ENCODE assay signal across 21 cellular contexts in genomic region chr12:62346817-62347216, GRCh38.
DNase-seq lines count a peak whose midpoint lies in the region; ATAC-seq and TF ChIP-seq lines count a peak whose summit lies in the region.
"Had no signal": no experiment of that assay in that cellular context is flagged by ENCODE, and none has a peak within 500 bp of the region (broad histone marks: within the 10 kb centered on the region; RNA-seq: fewer than 3 reads in every experiment).

No MANE protein-coding gene starts in this region.

- no peak overlapping the region for H3K27ac ChIP-seq in CD4-positive, alpha-beta memory T cell (ENCODE audit: low read depth, low read length)

- H3K36me3 ChIP-seq in CD4-positive, alpha-beta memory T cell (ENCODE audit: insufficient read depth, low read length): peaks cover 24% of the 10 kb centered on the region
- H3K36me3 ChIP-seq in mucosa of descending colon (ENCODE audit: low read depth): no peaks in the 10 kb centered on the region

- H3K9me3 ChIP-seq in T-helper 17 cell (ENCODE audit: control insufficient read depth, low read length, poor library complexity, severe bottlenecking) (no peaks in the 10 kb centered on the region), mucosa of descending colon (no peaks in the 10 kb centered on the region)
- H3K9me3 ChIP-seq in CD4-positive, alpha-beta memory T cell (ENCODE audit: control insufficient read depth in 1 of 2, low read length in 2 of 2): no peaks in the 10 kb centered on the region
- H3K9me3 ChIP-seq: BE2C, Caco-2, SK-N-SH had no signal

- peaks cover 8% of the 10 kb centered on the region for H3K4me1 ChIP-seq in CD4-positive, alpha-beta memory T cell (ENCODE audit: insufficient read depth, low read length)
- no peaks in the 10 kb centered on the region for H3K4me1 ChIP-seq in mucosa of descending colon (ENCODE audit: low read depth)
- H3K4me1 ChIP-seq: BE2C, Caco-2 had no signal

- ATAC-seq in stimulated activated naive CD8-positive, alpha-beta T cell treated with anti-CD3 and anti-CD28 coated beads, Interleukin-15, amount 100 ng/mL, for 72 hours: no peak
- ATAC-seq in T-helper 17 cell (no peak), mucosa of descending colon (no peak)
- ATAC-seq in central memory CD8-positive, alpha-beta T cell (replicated peaks; ENCODE audit: extremely low read depth, poor library complexity, severe bottlenecking): no peak
- ATAC-seq: HCT116, Panc1 had no signal

- H3K36me3 Mint-ChIP-seq in stimulated activated naive CD8-positive, alpha-beta T cell treated with anti-CD3 and anti-CD28 coated beads, Interleukin-15, Interleukin-2, amounts not matched to agents 100 ng/mL and 50 ng/mL, for 24 hours (ENCODE audit: low read depth): peaks cover 44% of the 10 kb centered on the region
- peaks cover 7% of the 10 kb centered on the region for H3K36me3 Mint-ChIP-seq in T-helper 17 cell (ENCODE audit: low read depth)
- peaks cover 25% of the 10 kb centered on the region for H3K36me3 Mint-ChIP-seq in central memory CD8-positive, alpha-beta T cell (ENCODE audit: insufficient read depth)
- H3K36me3 Mint-ChIP-seq in activated T-helper 2 cell treated with anti-CD3 and anti-CD28 coated beads, Interferon-gamma antibody, Interleukin-2, Interleukin-4, amounts not matched to agents 10 μg/mL and 5 μg/mL and 100 μg/mL, durations not matched to agents 14 hours and 24 hours and 36 hours (ENCODE audit: low read depth): peaks cover 59% of the 10 kb centered on the region
- peaks cover 41 to 55% of the 10 kb centered on the region in 2 donors for H3K36me3 Mint-ChIP-seq in CD4-positive, alpha-beta memory T cell

- no peaks in the 10 kb centered on the region for H3K27me3 Mint-ChIP-seq in stimulated activated naive CD8-positive, alpha-beta T cell treated with anti-CD3 and anti-CD28 coated beads, Interleukin-15, Interleukin-2, amounts not matched to agents 100 ng/mL and 50 ng/mL, for 24 hours
- no peaks in the 10 kb centered on the region for H3K27me3 Mint-ChIP-seq in stimulated activated naive CD8-positive, alpha-beta T cell treated with anti-CD3 and anti-CD28 coated beads, Interleukin-15, amount 100 ng/mL, for 72 hours
- no peaks in the 10 kb centered on the region for H3K27me3 Mint-ChIP-seq in T-helper 17 cell
- no peaks in the 10 kb centered on the region for H3K27me3 Mint-ChIP-seq in central memory CD8-positive, alpha-beta T cell
- no peaks in the 10 kb centered on the region for H3K27me3 Mint-ChIP-seq in activated T-helper 2 cell treated with anti-CD3 and anti-CD28 coated beads, Interferon-gamma antibody, Interleukin-2, Interleukin-4, amounts not matched to agents 10 μg/mL and 5 μg/mL and 100 μg/mL, durations not matched to agents 14 hours and 24 hours and 36 hours (ENCODE audit: low read depth)
- H3K27me3 Mint-ChIP-seq in CD4-positive, alpha-beta memory T cell: no peaks in the 10 kb centered on the region

- DNase-seq in stimulated activated naive CD8-positive, alpha-beta T cell treated with anti-CD3 and anti-CD28 coated beads, Interleukin-15, amount 100 ng/mL, for 72 hours: no peak
- DNase-seq in T-helper 17 cell: no peak
- DNase-seq in central memory CD8-positive, alpha-beta T cell (ENCODE audit: low spot score in 2 of 2): no peak
- DNase-seq in activated T-helper 2 cell treated with anti-CD3 and anti-CD28 coated beads, Interferon-gamma antibody, Interleukin-2, Interleukin-4, amounts not matched to agents 10 μg/mL and 5 μg/mL and 100 μg/mL, durations not matched to agents 14 hours and 24 hours and 36 hours (ENCODE audit: low spot score): no peak
- DNase-seq in CD4-positive, alpha-beta memory T cell: no peak
- no peak for DNase-seq in mucosa of descending colon
- DNase-seq: BE2C, Caco-2, DMS153, GOT3, NCI-H1092 treated with DMSO at 0.1 percent for 48 hours, NCI-H1436 treated with DMSO at 0.1 percent for 48 hours, NCI-H1930, NCI-H2227 treated with DMSO at 0.1 percent for 48 hours, NCI-H510A, NCI-H748 treated with DMSO at 0.1 percent for 48 hours, SIG-M5, SK-N-SH had no signal

- H3K9me3 Mint-ChIP-seq in stimulated activated naive CD8-positive, alpha-beta T cell treated with anti-CD3 and anti-CD28 coated beads, Interleukin-15, Interleukin-2, amounts not matched to agents 100 ng/mL and 50 ng/mL, for 24 hours: peaks cover 9% of the 10 kb centered on the region
- H3K9me3 Mint-ChIP-seq in stimulated activated naive CD8-positive, alpha-beta T cell treated with anti-CD3 and anti-CD28 coated beads, Interleukin-15, amount 100 ng/mL, for 72 hours: peaks cover 7 to 23% of the 10 kb centered on the region in 2 donors
- H3K9me3 Mint-ChIP-seq in central memory CD8-positive, alpha-beta T cell: no peaks in the 10 kb centered on the region
- peaks cover 16% of the 10 kb centered on the region for H3K9me3 Mint-ChIP-seq in activated T-helper 2 cell treated with anti-CD3 and anti-CD28 coated beads, Interferon-gamma antibody, Interleukin-2, Interleukin-4, amounts not matched to agents 10 μg/mL and 5 μg/mL and 100 μg/mL, durations not matched to agents 14 hours and 24 hours and 36 hours
- peaks cover 0 to 11% (median 0%) of the 10 kb centered on the region in 8 donors for H3K9me3 Mint-ChIP-seq in CD4-positive, alpha-beta memory T cell

- peaks cover 24% of the 10 kb centered on the region for H3K4me1 Mint-ChIP-seq in stimulated activated naive CD8-positive, alpha-beta T cell treated with anti-CD3 and anti-CD28 coated beads, Interleukin-15, Interleukin-2, amounts not matched to agents 100 ng/mL and 50 ng/mL, for 24 hours (ENCODE audit: low read depth)
- peaks cover 30% of the 10 kb centered on the region for H3K4me1 Mint-ChIP-seq in stimulated activated naive CD8-positive, alpha-beta T cell treated with anti-CD3 and anti-CD28 coated beads, Interleukin-15, amount 100 ng/mL, for 72 hours
- H3K4me1 Mint-ChIP-seq in T-helper 17 cell: peaks cover 20% of the 10 kb centered on the region
- H3K4me1 Mint-ChIP-seq in central memory CD8-positive, alpha-beta T cell: peaks cover 42% of the 10 kb centered on the region
- peaks cover 12% of the 10 kb centered on the region for H3K4me1 Mint-ChIP-seq in activated T-helper 2 cell treated with anti-CD3 and anti-CD28 coated beads, Interferon-gamma antibody, Interleukin-2, Interleukin-4, amounts not matched to agents 10 μg/mL and 5 μg/mL and 100 μg/mL, durations not matched to agents 14 hours and 24 hours and 36 hours (ENCODE audit: low read depth)
- peaks cover 25 to 40% (median 32%) of the 10 kb centered on the region in 4 donors for H3K4me1 Mint-ChIP-seq in CD4-positive, alpha-beta memory T cell

- TF ChIP-seq CTCF in mucosa of descending colon (IDR thresholded peaks at IDR 0.05): no peak

- POLR2A ChIA-PET in CD4-positive, alpha-beta memory T cell (lab: Charles Lee; ENCODE audit: partially characterized antibody): no interaction called here

- intact Hi-C loops in activated T-helper 2 cell treated with anti-CD3 and anti-CD28 coated beads, Interferon-gamma antibody, Interleukin-2, Interleukin-4, amounts not matched to agents 10 μg/mL and 5 μg/mL and 100 μg/mL, durations not matched to agents 14 hours and 24 hours and 36 hours (cut with micrococcal nuclease): loop anchor here (5.0 kb wide), 2 partner anchors 45 to 85 kb away; partner anchors contain the start of gene USP15
- intact Hi-C loops in CD4-positive, alpha-beta memory T cell (cut with micrococcal nuclease): loop anchor here (5.0 kb wide), 1 partner anchor 85 kb away; the partner anchor contains the start of gene USP15
- intact Hi-C loops in mucosa of descending colon (cut with DNase I, micrococcal nuclease): no loop called here

- H3K27ac Mint-ChIP-seq in stimulated activated naive CD8-positive, alpha-beta T cell treated with anti-CD3 and anti-CD28 coated beads, Interleukin-15, Interleukin-2, amounts not matched to agents 100 ng/mL and 50 ng/mL, for 24 hours: peak overlapping the region; percentile 34
- peak overlapping the region in 1 of 2 donors; percentile 75 for H3K27ac Mint-ChIP-seq in stimulated activated naive CD8-positive, alpha-beta T cell treated with anti-CD3 and anti-CD28 coated beads, Interleukin-15, amount 100 ng/mL, for 72 hours
- peak overlapping the region; percentile 22 for H3K27ac Mint-ChIP-seq in T-helper 17 cell
- H3K27ac Mint-ChIP-seq in central memory CD8-positive, alpha-beta T cell (ENCODE audit: low read depth): peak overlapping the region; percentile 32
- H3K27ac Mint-ChIP-seq in activated T-helper 2 cell treated with anti-CD3 and anti-CD28 coated beads, Interferon-gamma antibody, Interleukin-2, Interleukin-4, amounts not matched to agents 10 μg/mL and 5 μg/mL and 100 μg/mL, durations not matched to agents 14 hours and 24 hours and 36 hours: no peak overlapping the region
- H3K27ac Mint-ChIP-seq in CD4-positive, alpha-beta memory T cell: peak overlapping the region in 3 of 7 donors; percentile 3 to 54 (median 43)

- no peak overlapping the region for H3K4me3 Mint-ChIP-seq in stimulated activated naive CD8-positive, alpha-beta T cell treated with anti-CD3 and anti-CD28 coated beads, Interleukin-15, Interleukin-2, amounts not matched to agents 100 ng/mL and 50 ng/mL, for 24 hours
- no peak overlapping the region for H3K4me3 Mint-ChIP-seq in stimulated activated naive CD8-positive, alpha-beta T cell treated with anti-CD3 and anti-CD28 coated beads, Interleukin-15, amount 100 ng/mL, for 72 hours
- H3K4me3 Mint-ChIP-seq in T-helper 17 cell: no peak overlapping the region
- no peak overlapping the region for H3K4me3 Mint-ChIP-seq in central memory CD8-positive, alpha-beta T cell
- H3K4me3 Mint-ChIP-seq in activated T-helper 2 cell treated with anti-CD3 and anti-CD28 coated beads, Interferon-gamma antibody, Interleukin-2, Interleukin-4, amounts not matched to agents 10 μg/mL and 5 μg/mL and 100 μg/mL, durations not matched to agents 14 hours and 24 hours and 36 hours (ENCODE audit: low read depth): no peak overlapping the region
- no peak overlapping the region for H3K4me3 Mint-ChIP-seq in CD4-positive, alpha-beta memory T cell

- CTCF ChIA-PET in CD4-positive, alpha-beta memory T cell (lab: Charles Lee; ENCODE audit: partially characterized antibody): no interaction called here

- H3K27me3 ChIP-seq in CD4-positive, alpha-beta memory T cell (ENCODE audit: insufficient read depth, low read length): no peaks in the 10 kb centered on the region
- H3K27me3 ChIP-seq: BE2C had no signal

- H3K4me3 ChIP-seq in CD4-positive, alpha-beta memory T cell (ENCODE audit: low read length in 2 of 2): no peak overlapping the region
- no peak overlapping the region for H3K4me3 ChIP-seq in mucosa of descending colon

Comparison
In these comparisons a context has a peak if more than half of its experiments do, and no peak if none do; other contexts are left out.
1. intact Hi-C loops: an anchor here in activated T-helper 2 cell treated with anti-CD3 and anti-CD28 coated beads, Interferon-gamma antibody, Interleukin-2, Interleukin-4, amounts not matched to agents 10 μg/mL and 5 μg/mL and 100 μg/mL, durations not matched to agents 14 hours and 24 hours and 36 hours (5.0 kb wide) and CD4-positive, alpha-beta memory T cell (5.0 kb wide); none called in mucosa of descending colon.